ENCODE assay signal across 10 cellular contexts in the genomic region with DNA sequence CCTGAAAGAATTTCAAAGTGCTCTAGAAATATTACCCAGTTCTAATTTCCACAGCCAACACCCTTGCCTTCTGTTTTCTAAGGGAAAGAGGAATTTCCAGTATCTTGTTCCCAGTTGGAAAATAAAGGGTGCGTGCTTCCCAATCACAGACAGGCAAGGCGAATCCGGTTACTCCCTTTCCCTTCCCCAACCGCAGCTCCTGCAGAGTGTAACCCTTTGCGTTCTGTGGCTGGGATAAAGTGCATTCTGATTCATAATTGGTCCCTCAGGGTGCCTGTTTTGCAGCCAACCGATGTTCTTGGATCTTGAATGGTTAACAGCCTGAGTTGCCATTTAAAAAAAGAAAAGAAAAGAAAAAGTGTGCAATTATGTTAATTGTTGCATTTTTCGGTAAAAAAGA. TPM values are rescaled to one million over a fixed set of nuclear protein-coding genes. Genes with fewer than 3 reads are reported as not detected.
DNase-seq lines count a peak whose midpoint lies in the region; ATAC-seq and TF ChIP-seq lines count a peak whose summit lies in the region.
"Had no signal": no experiment of that assay in that cellular context is flagged by ENCODE, and none has a peak within 500 bp of the region (broad histone marks: within the 10 kb centered on the region; RNA-seq: fewer than 3 reads in every experiment).

No MANE protein-coding gene starts in this region.

- H2BK20ac ChIP-seq in H9 (ENCODE audit: low read depth, low read length, poor library complexity, severe bottlenecking): no peak overlapping the region

- H3K18ac ChIP-seq in H9 (ENCODE audit: insufficient read length, low read depth, low read length): no peak overlapping the region

- H3T11ph ChIP-seq in H9 (ENCODE audit: low read length): no peak overlapping the region

- TF ChIP-seq CTCF in H9 (conservative IDR thresholded peaks at IDR 0.05) (no peak), brain microvascular endothelial cell (IDR thresholded peaks at IDR 0.05; ENCODE audit: low read depth, low read length, missing control alignments) (no peak), sigmoid colon (IDR thresholded peaks at IDR 0.05) (no peak), ascending aorta (IDR thresholded peaks at IDR 0.05) (no peak)

- H3K4me2 ChIP-seq in H9 (ENCODE audit: insufficient read depth, insufficient read length, low read length): no peak overlapping the region

- H4K5ac ChIP-seq in H9 (ENCODE audit: insufficient read length, low read depth, low read length): no peak overlapping the region

- H3K14ac ChIP-seq in H9 (ENCODE audit: insufficient read depth, low read length): no peak overlapping the region

- H2BK12ac ChIP-seq in H9 (ENCODE audit: insufficient read length, low read depth, low read length): no peak overlapping the region

- no peaks in the 10 kb centered on the region for H3K36me3 ChIP-seq in brain microvascular endothelial cell (replicated peaks)
- H3K36me3 ChIP-seq in iPS-18a (ENCODE audit: control insufficient read depth, low read depth, low read length): no peaks in the 10 kb centered on the region
- no peaks in the 10 kb centered on the region for H3K36me3 ChIP-seq in sigmoid colon
- H3K36me3 ChIP-seq in ascending aorta: no peaks in the 10 kb centered on the region

- H3K9me3 ChIP-seq in H9 (ENCODE audit: control insufficient read depth, low read depth, low read length) (no peaks in the 10 kb centered on the region), iPS-18a (ENCODE audit: control insufficient read depth, low read depth, low read length) (no peaks in the 10 kb centered on the region), sigmoid colon (no peaks in the 10 kb centered on the region), ascending aorta (no peaks in the 10 kb centered on the region)

- no CpG with 5 or more reads among the region's 7 CpGs for WGBS in H9 (ENCODE audit: extremely low coverage, insufficient read length, low lambda C conversion rate)
- WGBS in sigmoid colon, 2 donors: 19 to 56% methylated on average over 7 of the region's 7 CpGs

- peak overlapping the region in 2 of 3 experiments; percentile 64 to 82; a peak in 4 of 7 replicates for H3K27ac Mint-ChIP-seq in H9
- H3K27ac Mint-ChIP-seq: T-helper 2 cell treated with Interferon-gamma antibody and Interleukin-4, amounts not matched to agents 5 μg/mL and 100 μg/mL, for 36 hours had no signal

- no peak overlapping the region for H4K91ac ChIP-seq in H9 (ENCODE audit: insufficient read length, low read depth, low read length)

- H4K8ac ChIP-seq in H9 (replicated peaks; ENCODE audit: insufficient read length, low read depth, low read length): no peak overlapping the region

- ATAC-seq in HG02610 (IDR thresholded peaks at IDR 0.05; ENCODE audit: unreplicated experiment): no peak

- peaks cover 5 to 18% (median 11%) of the 10 kb centered on the region in 3 experiments for H3K36me3 Mint-ChIP-seq in H9 (ENCODE audit: insufficient read depth in 1 of 3, low read depth in 3 of 3)

- no peaks in the 10 kb centered on the region for H3K79me2 ChIP-seq in H9 (ENCODE audit: insufficient read depth, low read length)

- no peaks in the 10 kb centered on the region for H3K27me3 Mint-ChIP-seq in H9 (ENCODE audit: low read depth)

- H4K20me1 ChIP-seq in H9 (ENCODE audit: control insufficient read depth, insufficient read depth, insufficient read length): no peaks in the 10 kb centered on the region

- intact Hi-C loops in sigmoid colon (cut with DNase I): no loop called here
- intact Hi-C loops in ascending aorta (cut with DNase I): no loop called here

- H3K4ac ChIP-seq in H9 (ENCODE audit: low read depth, low read length): no peak overlapping the region

- no peaks in the 10 kb centered on the region for H3K27me3 ChIP-seq in H9 (ENCODE audit: insufficient read depth, low read length)
- H3K27me3 ChIP-seq in brain microvascular endothelial cell (replicated peaks): no peaks in the 10 kb centered on the region
- no peaks in the 10 kb centered on the region for H3K27me3 ChIP-seq in iPS-18a (ENCODE audit: control insufficient read depth, insufficient read depth, low read length)
- no peaks in the 10 kb centered on the region for H3K27me3 ChIP-seq in sigmoid colon
- no peaks in the 10 kb centered on the region for H3K27me3 ChIP-seq in ascending aorta

- DNase-seq in H9: no peak
- peak; percentile 54 for DNase-seq in brain microvascular endothelial cell
- DNase-seq in sigmoid colon: no peak
- no peak for DNase-seq in NCI-H82 treated with DMSO at 0.1 percent for 48 hours (lab: John Stamatoyannopoulos, UW; ENCODE audit: unreplicated experiment)
- DNase-seq in HuH-7.5 (ENCODE audit: low spot score): no peak
- DNase-seq in ascending aorta (ENCODE audit: low spot score in 2 of 2): no peak
- DNase-seq: activated naive CD4-positive, alpha-beta T cell treated with Interleukin-2 at 50 U/mL for 16 hours had no signal

- H2AFZ ChIP-seq in H9 (ENCODE audit: low read length): no peak overlapping the region

- in situ Hi-C loops in brain microvascular endothelial cell (cut with HindIII; ENCODE audit: low pct_ligation_motif_present, low sequenced_read_pairs): no loop called here

- no peak overlapping the region for H3K56ac ChIP-seq in H9 (ENCODE audit: insufficient read length, low read depth, low read length)

- H3K9ac ChIP-seq in H9 (ENCODE audit: extremely low read depth, insufficient read length, low read length): no peak overlapping the region
- no peak overlapping the region for H3K9ac ChIP-seq in iPS-18a (ENCODE audit: low read length)

- no peak for TF ChIP-seq POLR2A in sigmoid colon (IDR thresholded peaks at IDR 0.05)

- no peak overlapping the region for H2BK5ac ChIP-seq in H9 (ENCODE audit: insufficient read length, low read length)

- no peaks in the 10 kb centered on the region for H3K79me1 ChIP-seq in H9 (ENCODE audit: insufficient read depth, low read depth, low read length, poor library complexity, severe bottlenecking)

- H3K27ac ChIP-seq in H9 (ENCODE audit: insufficient read length, low read depth, low read length) (no peak overlapping the region), brain microvascular endothelial cell (no peak overlapping the region), iPS-18a (ENCODE audit: low read length) (peak overlapping the region; percentile 16), sigmoid colon (no peak overlapping the region), ascending aorta (no peak overlapping the region)

- H3K4me1 ChIP-seq in H9 (ENCODE audit: insufficient read depth, low read length) (no peaks in the 10 kb centered on the region; the same call in 1 of the 2 replicates), iPS-18a (ENCODE audit: control insufficient read depth, low read depth, low read length) (peaks cover 26% of the 10 kb centered on the region), sigmoid colon (no peaks in the 10 kb centered on the region), ascending aorta (no peaks in the 10 kb centered on the region)

- H2AK5ac ChIP-seq in H9 (ENCODE audit: insufficient read length, low read length): no peak overlapping the region

- H2BK15ac ChIP-seq in H9 (ENCODE audit: low read depth, low read length): no peak overlapping the region

- H3K23me2 ChIP-seq in H9 (ENCODE audit: insufficient read length, low read depth, low read length, poor library complexity, severe bottlenecking): no peaks in the 10 kb centered on the region

- peak overlapping the region; percentile 38 for H3K4me3 ChIP-seq in brain microvascular endothelial cell (ENCODE audit: low read depth, low read length)
- peak overlapping the region; percentile 18 for H3K4me3 ChIP-seq in iPS-18a (ENCODE audit: low read length)
- H3K4me3 ChIP-seq in sigmoid colon: peak overlapping the region in 3 of 4 donors; percentile 3 to 23 (median 8)
- no peak overlapping the region for H3K4me3 ChIP-seq in ascending aorta

- H3K4me3 Mint-ChIP-seq in H9: 0 out of 5 replicates have a peak overlapping the region, but pooled peaks of 1 of the 2 experiments have one; percentile 1
- H3K4me3 Mint-ChIP-seq: T-helper 2 cell treated with Interferon-gamma antibody and Interleukin-4, amounts not matched to agents 5 μg/mL and 100 μg/mL, for 36 hours had no signal

- peaks cover 23 to 36% of the 10 kb centered on the region in 2 experiments for H3K4me1 Mint-ChIP-seq in H9

- no peak overlapping the region for H3K23ac ChIP-seq in H9 (ENCODE audit: insufficient read length, low read depth, low read length)

- peaks cover 15% of the 10 kb centered on the region in 2 experiments; a peak in 4 of 5 replicates for H3K9me3 Mint-ChIP-seq in H9

- no peak for TF ChIP-seq EP300 in sigmoid colon (IDR thresholded peaks at IDR 0.05)

- no peak overlapping the region for H2BK120ac ChIP-seq in H9 (ENCODE audit: low read depth, low read length, poor library complexity, severe bottlenecking)

RNA-seq across cellular contexts. Expression of gene PGAP1, which starts 40.6 kb away (rescaled TPM):
- total RNA-seq in H9 (2021): 19.2 and 21.0 TPM in 2 replicates
- total RNA-seq in sigmoid colon: 10 to 100 TPM in 1 of 4 donors, 1 to 10 TPM in 3; 6.6 to 14.0 (median 8.1) TPM
- polyA plus RNA-seq in sigmoid colon: 1 to 10 TPM in 2 of 3 donors, under 1 TPM in 1; 0.46 to 2.3 (median 1.2) TPM
- 2.3 TPM for total RNA-seq in ascending aorta

Comparison
In these comparisons a context has a peak if more than half of its experiments do, and no peak if none do; other contexts are left out.
1. H3K4me3 ChIP-seq: peak in brain microvascular endothelial cell (single experiment), iPS-18a (single experiment) and sigmoid colon (3 of 4); none in ascending aorta (0 of 2).